1 cellular context compared by ENCODE assay signal in the genomic region with DNA sequence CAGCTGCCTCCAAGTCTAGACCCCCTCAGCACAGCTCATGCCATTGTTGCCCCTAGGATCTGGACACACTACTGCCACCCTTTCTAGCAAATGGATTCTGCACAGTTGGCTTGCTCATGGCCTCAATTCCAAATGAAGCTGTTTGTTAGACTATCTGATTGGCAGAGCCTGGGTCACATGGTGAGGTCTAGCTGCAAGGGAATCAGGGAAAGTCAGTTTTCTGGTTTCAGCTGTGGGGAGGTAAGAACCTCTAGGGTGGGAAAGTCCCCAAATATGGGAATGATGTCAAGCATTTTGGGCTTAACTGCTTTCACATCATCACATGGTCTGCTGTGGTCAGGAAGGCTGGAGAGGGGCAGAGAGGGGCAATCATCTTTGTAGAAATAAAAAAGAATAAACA.
TF ChIP-seq lines count a peak whose summit lies in the region.

No MANE protein-coding gene starts in this region.

TF ChIP-seq in HEK293, 187 proteins besides CTCF, POLR2A, EP300 and RAD21:
- TF ChIP-seq TRIM28 (IDR thresholded peaks at IDR 0.05; ENCODE audit: borderline replicate concordance, low read length) (peak; percentile 58; the same call in 1 of the 2 replicates), ZNF138 (tag by site-specific recombination; IDR thresholded peaks at IDR 0.05; ENCODE audit: borderline replicate concordance) (no peak)
